ENCODE assay signal across 22 cellular contexts in the genomic region with DNA sequence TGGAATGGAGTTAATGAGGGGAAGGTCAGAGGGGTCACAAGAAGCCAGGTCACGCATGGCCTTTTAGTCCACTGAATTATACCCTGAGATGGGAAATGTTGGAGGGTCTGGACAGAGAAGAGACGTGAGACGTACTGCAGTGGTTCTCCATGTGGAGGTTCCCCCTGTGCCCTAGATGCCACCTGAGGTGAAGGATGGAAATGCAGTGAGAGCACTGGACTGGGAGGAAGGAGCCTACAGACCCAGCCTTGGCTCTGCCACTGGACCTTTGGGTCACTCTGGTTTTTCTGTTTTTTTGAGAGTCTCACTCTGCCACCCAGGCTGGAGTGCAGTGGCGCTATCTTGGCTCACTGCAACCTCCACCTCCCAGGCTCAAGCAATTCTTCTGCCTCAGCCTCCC. TPM values are rescaled to one million over a fixed set of nuclear protein-coding genes. Genes with fewer than 3 reads are reported as not detected.
A peak's percentile ranks its signal among the peaks of the same experiment; 100 is the strongest.
DNase-seq lines count a peak whose midpoint lies in the region; ATAC-seq and TF ChIP-seq lines count a peak whose summit lies in the region.
"Had no signal": no experiment of that assay in that cellular context is flagged by ENCODE, and none has a peak within 500 bp of the region (broad histone marks: within the 10 kb centered on the region; RNA-seq: fewer than 3 reads in every experiment).

No MANE protein-coding gene starts in this region.

- H4K20me1 ChIP-seq in osteoblast (ENCODE audit: insufficient read depth, low read length), result no peaks in the 10 kb centered on the region
- H4K20me1 ChIP-seq: BLaER1 had no signal

- H3K4me1 Mint-ChIP-seq in activated CD4-positive, alpha-beta T cell treated with anti-CD3 and anti-CD28 coated beads, Interleukin-2, amount 10 ng/mL, durations not matched to agents 24 days and 14 days, result peaks cover 24% of the 10 kb centered on the region
- peaks cover 6% of the 10 kb centered on the region for H3K4me1 Mint-ChIP-seq in brain

- H3K27ac ChIP-seq in osteoblast (ENCODE audit: low read depth, low read length), result no peak overlapping the region
- H3K27ac ChIP-seq in coronary artery, result no peak overlapping the region
- H3K27ac ChIP-seq: A549, BLaER1, neutrophil, Peyer's patch, SK-N-MC, spleen, upper lobe of right lung had no signal

- H3K36me3 ChIP-seq in H7 (replicated peaks; ENCODE audit: control insufficient read depth, insufficient read depth, low read length) (peaks cover 7% of the 10 kb centered on the region), osteoblast (ENCODE audit: insufficient read depth, low read length) (peaks cover 17% of the 10 kb centered on the region)
- H3K36me3 ChIP-seq: neutrophil, upper lobe of right lung had no signal

- no peak overlapping the region for H3K4me2 ChIP-seq in osteoblast (ENCODE audit: insufficient read depth, low read length)
- H3K4me2 ChIP-seq: BLaER1 had no signal

- no peaks in the 10 kb centered on the region for H3K27me3 Mint-ChIP-seq in activated CD4-positive, alpha-beta T cell treated with anti-CD3 and anti-CD28 coated beads, Interleukin-2, amount 10 ng/mL, durations not matched to agents 24 days and 14 days
- no peaks in the 10 kb centered on the region for H3K27me3 Mint-ChIP-seq in brain

- no peak overlapping the region for H2AFZ ChIP-seq in osteoblast (ENCODE audit: low read length)

- H3K36me3 Mint-ChIP-seq in activated CD4-positive, alpha-beta T cell treated with anti-CD3 and anti-CD28 coated beads, Interleukin-2, amount 10 ng/mL, durations not matched to agents 24 days and 14 days (ENCODE audit: low read depth), result peaks cover 7% of the 10 kb centered on the region
- H3K36me3 Mint-ChIP-seq in brain, result peaks cover 19% of the 10 kb centered on the region

- no peak for DNase-seq in activated CD4-positive, alpha-beta T cell treated with anti-CD3 and anti-CD28 coated beads, Interleukin-2, amount 10 ng/mL, durations not matched to agents 24 days and 14 days
- DNase-seq in activated CD4-positive, alpha-beta T cell treated with anti-CD3 and anti-CD28 coated beads for 48 hours, result no peak
- DNase-seq in H7 (peak; percentile 31), osteoblast (ENCODE audit: insufficient read length, low spot score, missing footprints) (peak; percentile 80), retina (no peak), coronary artery (ENCODE audit: low spot score) (no peak), left colon (no peak)
- DNase-seq: head of caudate nucleus; mucosa of descending colon; NCI-H510A; Peyer's patch; spleen; stimulated activated CD4-positive, alpha-beta T cell treated with anti-CD3 and anti-CD28 coated beads, Interleukin-4, amount 100 ng/mL, for 4 hours; T1000; upper lobe of right lung had no signal

- no peak for ATAC-seq in left colon
- ATAC-seq: A549; activated CD4-positive, CD25-positive, alpha-beta regulatory T cell treated with anti-CD3 and anti-CD28 coated beads, Interleukin-2, amount 50 U/mL, for 24 hours; mucosa of descending colon; upper lobe of right lung had no signal

- H3K9me3 Mint-ChIP-seq in activated CD4-positive, alpha-beta T cell treated with anti-CD3 and anti-CD28 coated beads, Interleukin-2, amount 10 ng/mL, durations not matched to agents 24 days and 14 days, result no peaks in the 10 kb centered on the region
- no peaks in the 10 kb centered on the region for H3K9me3 Mint-ChIP-seq in brain

- peak overlapping the region; percentile 31 for H3K4me3 Mint-ChIP-seq in activated CD4-positive, alpha-beta T cell treated with anti-CD3 and anti-CD28 coated beads, Interleukin-2, amount 10 ng/mL, durations not matched to agents 24 days and 14 days
- H3K4me3 Mint-ChIP-seq in brain, result peak overlapping the region in 3 of 5 experiments; percentile 29 to 69 (median 39)

- peaks cover 15% of the 10 kb centered on the region for H3K4me1 ChIP-seq in osteoblast (ENCODE audit: insufficient read depth, low read length)

- peaks cover 7% of the 10 kb centered on the region for H3K79me2 ChIP-seq in osteoblast (ENCODE audit: insufficient read depth, low read length)

- no peak for TF ChIP-seq CTCF in brain (conservative IDR thresholded peaks at IDR 0.05)
- TF ChIP-seq CTCF in osteoblast (IDR thresholded peaks at IDR 0.05; ENCODE audit: extremely low read depth, low read depth, low read length), result no peak
- no peak for TF ChIP-seq CTCF in coronary artery (IDR thresholded peaks at IDR 0.05)

- no peaks in the 10 kb centered on the region for H3K9me3 ChIP-seq in osteoblast (ENCODE audit: low read depth, low read length)
- H3K9me3 ChIP-seq: A549, BLaER1, mucosa of descending colon, neutrophil, Peyer's patch, spleen, upper lobe of right lung had no signal

- no peak overlapping the region for H3K4me3 ChIP-seq in H7 (ENCODE audit: insufficient read depth, low read depth, low read length)
- H3K4me3 ChIP-seq in osteoblast (ENCODE audit: insufficient read depth, low read length), result no peak overlapping the region
- H3K4me3 ChIP-seq in coronary artery, result no peak overlapping the region
- H3K4me3 ChIP-seq: A549, BLaER1, mucosa of descending colon, Peyer's patch, SK-N-MC, spleen, upper lobe of right lung had no signal

- no peaks in the 10 kb centered on the region for H3K27me3 ChIP-seq in H7 (ENCODE audit: control insufficient read depth, insufficient read depth, low read length)
- no peaks in the 10 kb centered on the region for H3K27me3 ChIP-seq in osteoblast (ENCODE audit: insufficient read depth, low read length)
- H3K27me3 ChIP-seq: BLaER1, Peyer's patch, spleen, upper lobe of right lung had no signal

- intact Hi-C loops in activated CD4-positive, alpha-beta T cell treated with anti-CD3 and anti-CD28 coated beads, Interleukin-2, amount 10 ng/mL, durations not matched to agents 24 days and 14 days (cut with micrococcal nuclease), result no loop called here
- intact Hi-C loops in left colon (cut with DNase I, micrococcal nuclease), result no loop called here

- no peak overlapping the region for H3K27ac Mint-ChIP-seq in activated CD4-positive, alpha-beta T cell treated with anti-CD3 and anti-CD28 coated beads, Interleukin-2, amount 10 ng/mL, durations not matched to agents 24 days and 14 days
- no peak overlapping the region for H3K27ac Mint-ChIP-seq in brain

RNA-seq across cellular contexts. Expression of a gene that starts 1.8 kb away (rescaled TPM):
- total RNA-seq in activated CD4-positive, alpha-beta T cell treated with anti-CD3 and anti-CD28 coated beads, Interleukin-2, amount 10 ng/mL, durations not matched to agents 24 days and 14 days, result 75.5 and 79.8 TPM in 2 replicates
- total RNA-seq in H7 (2014; rRNA removed; shearing (Covaris generic)), result 26.5 and 27.8 TPM in 2 replicates
- polyA plus RNA-seq in brain (ENCODE audit: insufficient read depth, low read depth, low replicate concordance), result 39.1 TPM
- 19.4 and 27.9 TPM in 2 replicates for total RNA-seq in osteoblast
- 10 to 100 TPM in 1 of 2 donors, 1 to 10 TPM in 1; 8.9 to 10.2 TPM for total RNA-seq in left colon

RNA-seq across cellular contexts. Expression of a gene that starts 7.8 kb away (rescaled TPM):
- 47.4 and 59.3 TPM in 2 replicates for total RNA-seq in activated CD4-positive, alpha-beta T cell treated with anti-CD3 and anti-CD28 coated beads, Interleukin-2, amount 10 ng/mL, durations not matched to agents 24 days and 14 days
- 280 and 385 TPM in 2 replicates for total RNA-seq in H7 (2014; rRNA removed; shearing (Covaris generic))
- polyA plus RNA-seq in brain (ENCODE audit: insufficient read depth, low read depth, low replicate concordance), result 125 TPM
- total RNA-seq in osteoblast (59.4 and 84.6 TPM in 2 replicates), left colon (10 to 100 TPM; 70.8 to 81.0 TPM)

RNA-seq across cellular contexts. Expression of a gene that starts 11.5 kb away (rescaled TPM):
- total RNA-seq in activated CD4-positive, alpha-beta T cell treated with anti-CD3 and anti-CD28 coated beads, Interleukin-2, amount 10 ng/mL, durations not matched to agents 24 days and 14 days, result 2.9 and 3.0 TPM in 2 replicates
- total RNA-seq in H7 (2014; rRNA removed; shearing (Covaris generic)), result 11.6 and 15.7 TPM in 2 replicates
- polyA plus RNA-seq in brain (ENCODE audit: insufficient read depth, low read depth, low replicate concordance), result 53.9 TPM
- total RNA-seq in osteoblast (5.3 and 5.8 TPM in 2 replicates), left colon (1 to 10 TPM; 2.7 to 6.6 TPM)

RNA-seq across cellular contexts. Expression of a gene that starts 15.3 kb away (rescaled TPM):
- total RNA-seq in activated CD4-positive, alpha-beta T cell treated with anti-CD3 and anti-CD28 coated beads, Interleukin-2, amount 10 ng/mL, durations not matched to agents 24 days and 14 days, result 5.3 and 5.5 TPM in 2 replicates
- total RNA-seq in H7 (2014; rRNA removed; shearing (Covaris generic)), result 7.0 and 8.9 TPM in 2 replicates
- 0.95 TPM for polyA plus RNA-seq in brain (ENCODE audit: insufficient read depth, low read depth, low replicate concordance)
- total RNA-seq in osteoblast (0.36 TPM in 1 of 2 replicates, not detected in the other), left colon (10 to 100 TPM; 22.2 to 24.9 TPM)

RNA-seq across cellular contexts. Expression of a gene that starts 24.0 kb away (rescaled TPM):
- total RNA-seq in activated CD4-positive, alpha-beta T cell treated with anti-CD3 and anti-CD28 coated beads, Interleukin-2, amount 10 ng/mL, durations not matched to agents 24 days and 14 days, result not detected in 2 replicates
- total RNA-seq in H7 (2014; rRNA removed; shearing (Covaris generic)), result not detected in 2 replicates
- polyA plus RNA-seq in brain (ENCODE audit: insufficient read depth, low read depth, low replicate concordance), result not detected
- not detected in 2 replicates for total RNA-seq in osteoblast
- not detected for total RNA-seq in left colon
- total RNA-seq: liver, mucosa of descending colon, Peyer's patch, spleen, upper lobe of right lung had no signal
- polyA plus RNA-seq: liver, spleen had no signal

Comparison
In these comparisons a context has a peak if more than half of its experiments do, and no peak if none do; other contexts are left out.
1. DNase-seq: peak in H7 (single experiment) and osteoblast (single experiment); none in activated CD4-positive, alpha-beta T cell treated with anti-CD3 and anti-CD28 coated beads, Interleukin-2, amount 10 ng/mL, durations not matched to agents 24 days and 14 days (single experiment), activated CD4-positive, alpha-beta T cell treated with anti-CD3 and anti-CD28 coated beads for 48 hours (single experiment), retina (single experiment), coronary artery (single experiment) and left colon (0 of 2).